2 cellular contexts compared by ENCODE assay signal in the genomic region with DNA sequence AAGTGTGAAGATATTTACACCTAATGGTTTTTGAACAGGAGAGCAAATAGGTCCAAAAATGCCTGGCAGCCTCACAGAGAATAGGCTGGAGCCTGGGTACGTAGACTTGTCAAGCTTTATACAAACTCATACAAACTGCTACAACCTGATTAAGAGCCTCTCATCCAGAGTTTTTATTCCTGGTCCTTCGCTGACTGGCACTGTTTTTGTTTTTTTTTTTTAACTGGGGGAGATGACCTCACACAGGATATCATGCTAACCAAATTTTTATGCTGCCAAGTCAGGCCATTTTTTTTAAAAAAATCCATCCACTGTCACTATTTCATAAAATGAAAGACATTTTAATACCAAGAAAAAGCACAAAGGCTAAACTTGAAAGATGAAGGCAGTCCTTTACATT.
TF ChIP-seq lines count a peak whose summit lies in the region.

No MANE protein-coding gene starts in this region.

TF ChIP-seq in A549, 52 proteins besides CTCF, POLR2A, EP300 and RAD21:
- TF ChIP-seq RARB (CRISPR knock-in tag; IDR thresholded peaks at IDR 0.05): no peak
- no peak for TF ChIP-seq FOSB (CRISPR knock-in tag; IDR thresholded peaks at IDR 0.05)
- TF ChIP-seq NPAS2 (CRISPR knock-in tag; IDR thresholded peaks at IDR 0.05; ENCODE audit: borderline replicate concordance): no peak
- TF ChIP-seq PHF8 (IDR thresholded peaks at IDR 0.05; ENCODE audit: borderline replicate concordance, low read depth): no peak
- TF ChIP-seq BHLHE40 (IDR thresholded peaks at IDR 0.05; ENCODE audit: low read depth, low read length): no peak
- TF ChIP-seq HOXA7 (CRISPR knock-in tag; IDR thresholded peaks at IDR 0.05): no peak
- no peak for TF ChIP-seq GATA3 (IDR thresholded peaks at IDR 0.05; ENCODE audit: borderline replicate concordance)
- TF ChIP-seq POLR2AphosphoS2 (conservative IDR thresholded peaks at IDR 0.05; ENCODE audit: low read length): no peak
- TF ChIP-seq HES2 (IDR thresholded peaks at IDR 0.05): no peak
- no peak for TF ChIP-seq TFCP2L1 (CRISPR knock-in tag; IDR thresholded peaks at IDR 0.05)
- TF ChIP-seq NFE2L2 (conservative IDR thresholded peaks at IDR 0.05; ENCODE audit: low read length): no peak
- TF ChIP-seq HOXB13 (CRISPR knock-in tag; IDR thresholded peaks at IDR 0.05; ENCODE audit: low read depth): no peak
- no peak for TF ChIP-seq SMC3 (IDR thresholded peaks at IDR 0.05)
- TF ChIP-seq CHD2 (IDR thresholded peaks at IDR 0.05; ENCODE audit: low read length, partially characterized antibody): no peak
- TF ChIP-seq, protein P1, sequence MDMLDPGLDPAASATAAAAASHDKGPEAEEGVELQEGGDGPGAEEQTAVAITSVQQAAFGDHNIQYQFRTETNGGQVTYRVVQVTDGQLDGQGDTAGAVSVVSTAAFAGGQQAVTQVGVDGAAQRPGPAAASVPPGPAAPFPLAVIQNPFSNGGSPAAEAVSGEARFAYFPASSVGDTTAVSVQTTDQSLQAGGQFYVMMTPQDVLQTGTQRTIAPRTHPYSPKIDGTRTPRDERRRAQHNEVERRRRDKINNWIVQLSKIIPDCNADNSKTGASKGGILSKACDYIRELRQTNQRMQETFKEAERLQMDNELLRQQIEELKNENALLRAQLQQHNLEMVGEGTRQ (IDR thresholded peaks at IDR 0.05): no peak

TF ChIP-seq in IMR-90, 13 proteins besides CTCF, POLR2A, EP300 and RAD21:
- TF ChIP-seq, protein P2, sequence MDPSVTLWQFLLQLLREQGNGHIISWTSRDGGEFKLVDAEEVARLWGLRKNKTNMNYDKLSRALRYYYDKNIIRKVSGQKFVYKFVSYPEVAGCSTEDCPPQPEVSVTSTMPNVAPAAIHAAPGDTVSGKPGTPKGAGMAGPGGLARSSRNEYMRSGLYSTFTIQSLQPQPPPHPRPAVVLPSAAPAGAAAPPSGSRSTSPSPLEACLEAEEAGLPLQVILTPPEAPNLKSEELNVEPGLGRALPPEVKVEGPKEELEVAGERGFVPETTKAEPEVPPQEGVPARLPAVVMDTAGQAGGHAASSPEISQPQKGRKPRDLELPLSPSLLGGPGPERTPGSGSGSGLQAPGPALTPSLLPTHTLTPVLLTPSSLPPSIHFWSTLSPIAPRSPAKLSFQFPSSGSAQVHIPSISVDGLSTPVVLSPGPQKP (IDR thresholded peaks at IDR 0.05; ENCODE audit: borderline replicate concordance, low read depth, low read length): no peak
- TF ChIP-seq CEBPB (IDR thresholded peaks at IDR 0.05; ENCODE audit: low read depth, low read length) (no peak), RFX5 (IDR thresholded peaks at IDR 0.05; ENCODE audit: low read depth, low read length) (no peak), SMC3 (IDR thresholded peaks at IDR 0.05; ENCODE audit: low read depth, low read length) (no peak), BHLHE40 (IDR thresholded peaks at IDR 0.05; ENCODE audit: low read depth, low read length) (no peak), CHD1 (IDR thresholded peaks at IDR 0.05; ENCODE audit: low read depth, low read length) (no peak), MXI1 (IDR thresholded peaks at IDR 0.05; ENCODE audit: borderline replicate concordance, low read depth, low read length) (no peak), MAZ (IDR thresholded peaks at IDR 0.05; ENCODE audit: borderline replicate concordance, low read depth, low read length) (no peak), NFE2L2 (IDR thresholded peaks at IDR 0.05; ENCODE audit: low read depth, low read length) (no peak), RCOR1 (IDR thresholded peaks at IDR 0.05; ENCODE audit: insufficient replicate concordance, low read length) (no peak), FOS (IDR thresholded peaks at IDR 0.05; ENCODE audit: low read depth, low read length) (no peak), MAFK (IDR thresholded peaks at IDR 0.05; ENCODE audit: low read depth, low read length) (no peak)
- TF ChIP-seq, protein P1 (IDR thresholded peaks at IDR 0.05; ENCODE audit: low read depth, low read length): no peak
